Comparison of ENCODE assay signal across 8 cellular contexts in the genomic region with DNA sequence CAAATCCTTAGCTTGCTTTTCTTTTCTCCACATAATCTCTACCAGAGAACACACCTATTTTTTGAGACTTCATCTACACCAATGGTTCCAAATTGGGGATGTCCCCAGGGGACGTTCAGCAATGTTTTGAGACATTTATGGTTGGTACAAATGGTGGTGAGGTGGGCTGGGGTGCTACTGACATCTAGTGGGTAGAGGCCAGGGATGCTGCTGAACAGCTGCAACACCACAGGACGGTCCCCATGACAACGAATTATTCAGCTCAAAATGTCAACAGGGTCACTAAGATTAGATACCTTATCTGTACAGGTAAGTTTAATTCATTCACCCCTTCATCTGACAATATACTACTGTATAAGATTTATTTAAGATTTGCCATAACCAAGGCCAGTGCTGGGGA. TPM values are rescaled to one million over a fixed set of nuclear protein-coding genes. Genes with fewer than 3 reads are reported as not detected.
A peak's percentile ranks its signal among the peaks of the same experiment; 100 is the strongest.
DNase-seq lines count a peak whose midpoint lies in the region; ATAC-seq and TF ChIP-seq lines count a peak whose summit lies in the region.

No MANE protein-coding gene starts in this region.

- no peak overlapping the region for H2BK120ac ChIP-seq in trophoblast cell (ENCODE audit: insufficient read depth, low read length, poor library complexity)

- H3K79me1 ChIP-seq in trophoblast cell (ENCODE audit: low read length): peaks cover 3% of the 10 kb centered on the region

- H3K27me3 ChIP-seq in trophoblast cell (ENCODE audit: insufficient read depth, low read length): no peaks in the 10 kb centered on the region

- no peak overlapping the region for H3K4ac ChIP-seq in trophoblast cell (ENCODE audit: low read depth, low read length)

- no peaks in the 10 kb centered on the region for H3K79me2 ChIP-seq in trophoblast cell (ENCODE audit: control insufficient read depth, insufficient read depth, low read length, poor library complexity)

- peak overlapping the region; percentile 64 to 91 for H3K27ac Mint-ChIP-seq in natural killer cell

- no peak overlapping the region for H3K9ac ChIP-seq in trophoblast cell (ENCODE audit: low read length)

- H2AFZ ChIP-seq in trophoblast cell (ENCODE audit: insufficient read depth, low read length, poor library complexity): no peak overlapping the region

- no peaks in the 10 kb centered on the region for H3K9me3 ChIP-seq in trophoblast cell (ENCODE audit: insufficient read depth, low read depth, low read length)

- WGBS in trophoblast cell (ENCODE audit: extremely low coverage, insufficient coverage, insufficient read length): no CpG with 5 or more reads among the region's 3 CpGs

- H3K18ac ChIP-seq in trophoblast cell (ENCODE audit: low read length): no peak overlapping the region

- no peak overlapping the region for H2BK12ac ChIP-seq in trophoblast cell (ENCODE audit: low read length)

- no peaks in the 10 kb centered on the region for H3K27me3 Mint-ChIP-seq in natural killer cell (ENCODE audit: low read depth in 2 of 2)

- no peak overlapping the region for H4K91ac ChIP-seq in trophoblast cell (ENCODE audit: low read depth, low read length)

- no peak overlapping the region for H2BK5ac ChIP-seq in trophoblast cell (ENCODE audit: low read depth, low read length, poor library complexity)

- H3K4me1 ChIP-seq in trophoblast cell (ENCODE audit: control insufficient read depth in 1 of 2, insufficient read depth in 2 of 2, low read length in 2 of 2): peaks cover 0 to 5% of the 10 kb centered on the region in 2 experiments

- peak; percentile 18 for TF ChIP-seq CTCF in GM12864 (IDR thresholded peaks at IDR 0.05; ENCODE audit: low read depth, low read length, missing control alignments)
- TF ChIP-seq CTCF in natural killer cell (IDR thresholded peaks at IDR 0.05): peak; percentile 17

- peak; percentile 90 to 93 (median 93) for ATAC-seq in natural killer cell
- no peak for ATAC-seq in HG03159 (IDR thresholded peaks at IDR 0.05; ENCODE audit: unreplicated experiment)
- no peak for ATAC-seq in HG03432 (IDR thresholded peaks at IDR 0.05; ENCODE audit: unreplicated experiment)

- H3K4me2 ChIP-seq in trophoblast cell (ENCODE audit: low read length): no peak overlapping the region

- intact Hi-C loops in natural killer cell (cut with micrococcal nuclease): loop anchor here (1.0 kb wide), 1 partner anchor 85 kb away; no protein-coding TSS in a partner anchor

- peak overlapping the region; percentile 0 for H3K4me3 Mint-ChIP-seq in natural killer cell

- H3K36me3 ChIP-seq in trophoblast cell (ENCODE audit: control insufficient read depth in 1 of 2, insufficient read depth in 2 of 2, low read length in 2 of 2): peaks cover 0 to 2% of the 10 kb centered on the region in 2 experiments

- H3K14ac ChIP-seq in trophoblast cell (ENCODE audit: low read length): no peak overlapping the region

- H3K23ac ChIP-seq in trophoblast cell (ENCODE audit: low read length): no peak overlapping the region

- no peak overlapping the region for H4K8ac ChIP-seq in trophoblast cell (ENCODE audit: low read depth, low read length)

- H3K36me3 Mint-ChIP-seq in natural killer cell: peaks cover 45% of the 10 kb centered on the region

- H4K12ac ChIP-seq in trophoblast cell (ENCODE audit: low read depth, low read length): no peak overlapping the region

- H3K27ac ChIP-seq in trophoblast cell (ENCODE audit: low read depth, low read length): no peak overlapping the region

- peaks cover 52 to 55% of the 10 kb centered on the region in 2 donors for H3K4me1 Mint-ChIP-seq in natural killer cell

- H3K9me3 Mint-ChIP-seq in natural killer cell: peaks cover 0 to 3% of the 10 kb centered on the region in 2 donors

- DNase-seq in GM12864 (ENCODE audit: low read depth) (no peak), Kasumi-1 (lab: John Stamatoyannopoulos, UW) (peak; percentile 18 to 49), astrocyte of the hippocampus (ENCODE audit: low read depth, low spot score) (peak; percentile 38), natural killer cell (peak; percentile 26), trophoblast cell (no peak)
- no peak for DNase-seq in stimulated activated CD4-positive, alpha-beta T cell treated with anti-CD3 and anti-CD28 coated beads, Interleukin-4, amount 100 ng/mL, for 24 hours

- no peak overlapping the region for H2AK5ac ChIP-seq in trophoblast cell (ENCODE audit: low read length)

- H3K4me3 ChIP-seq in GM12864 (ENCODE audit: low read depth, low read length): no peak overlapping the region
- H3K4me3 ChIP-seq in trophoblast cell (ENCODE audit: low read depth, low read length): no peak overlapping the region

RNA-seq across cellular contexts. Expression of a gene that starts 14.4 kb away (rescaled TPM):
- 100 to 1,000 TPM; 125 to 161 (median 145) TPM for total RNA-seq in natural killer cell
- polyA plus RNA-seq in trophoblast cell (2013): 5.5 and 7.4 TPM in 2 replicates

Comparison
In these comparisons a context has a peak if more than half of its experiments do, and no peak if none do; other contexts are left out.
1. DNase-seq: peak in Kasumi-1 (2 of 2), astrocyte of the hippocampus (single experiment) and natural killer cell (single experiment); none in GM12864 (single experiment), stimulated activated CD4-positive, alpha-beta T cell treated with anti-CD3 and anti-CD28 coated beads, Interleukin-4, amount 100 ng/mL, for 24 hours (single experiment) and trophoblast cell (0 of 2).
2. ATAC-seq: peak in natural killer cell (3 of 3); none in HG03159 (single experiment) and HG03432 (single experiment).